In the genomic region with DNA sequence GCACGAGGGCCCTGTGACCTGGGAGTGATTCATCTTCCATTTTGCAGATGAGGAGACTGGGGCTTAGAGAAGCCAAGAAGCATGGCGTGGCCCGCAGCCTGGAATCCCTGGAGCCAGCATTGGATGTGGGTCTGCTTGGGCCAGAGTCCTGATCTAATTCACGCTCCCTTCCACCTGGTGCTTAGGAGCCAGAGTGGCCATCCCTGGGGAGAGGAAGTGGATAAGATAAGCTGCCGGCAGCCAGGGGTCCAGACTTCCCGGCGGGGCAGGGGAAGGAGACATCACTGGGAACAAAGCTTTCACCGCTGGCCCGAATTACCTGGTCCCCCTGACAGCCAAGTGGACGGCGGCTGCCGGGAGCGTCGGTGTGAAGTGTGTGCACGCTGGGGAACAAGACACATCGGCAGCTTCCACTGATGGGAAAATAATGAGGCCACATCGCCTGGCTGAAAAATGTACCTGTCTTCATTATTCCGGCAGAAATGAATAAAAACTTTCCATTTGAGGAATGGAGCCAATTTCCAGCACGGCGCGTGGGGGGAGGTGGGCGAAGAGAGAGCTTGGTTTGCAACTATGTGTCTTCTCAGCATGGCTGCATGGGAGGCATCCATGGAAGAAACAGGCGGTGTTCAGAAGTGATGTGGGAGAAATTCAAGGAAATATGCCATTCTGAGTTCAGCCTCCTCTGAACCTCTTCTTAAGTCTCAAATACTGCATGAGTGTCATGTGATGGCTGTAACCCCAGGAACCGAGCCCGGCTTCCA, we compare ENCODE assay signal across 19 cellular contexts.
"Had no signal": no experiment of that assay in that cellular context is flagged by ENCODE, and none has a peak within 500 bp of the region (broad histone marks: within the 10 kb centered on the region; RNA-seq: fewer than 3 reads in every experiment).

No MANE protein-coding gene starts in this region.

- H3K9ac ChIP-seq: parathyroid adenoma had no signal

- H3K27ac ChIP-seq: breast epithelium, hepatocyte, left ventricle myocardium inferior, parathyroid adenoma, right lobe of liver, skin epidermis, suprapubic skin, uterus had no signal

- H3K36me3 ChIP-seq: breast epithelium, left ventricle myocardium inferior, right lobe of liver, suprapubic skin, uterus had no signal

- ATAC-seq: natural killer cell treated with Interleukin-12 subunit alpha and Interleukin-12 subunit beta and Interleukin-15 and Interleukin-18, amount 100 ng/mL, for 72 hours; right lobe of liver; stimulated activated naive CD8-positive, alpha-beta T cell treated with anti-CD3 and anti-CD28 coated beads, Interleukin-15, amount 100 ng/mL, for 72 hours had no signal

- H2AFZ ChIP-seq: hepatocyte, parathyroid adenoma had no signal

- DNase-seq: activated CD4-positive, alpha-beta memory T cell treated with anti-CD3 and anti-CD28 coated beads for 36 hours; activated CD4-positive, alpha-beta T cell treated with anti-CD3 and anti-CD28 coated beads for 48 hours; activated naive CD4-positive, alpha-beta T cell treated with Interleukin-2 at 50 U/mL for 16 hours; activated naive CD8-positive, alpha-beta T cell treated with anti-CD3 and anti-CD28 coated beads for 36 hours; activated T-cell treated with anti-CD3 and anti-CD28 coated beads, Interleukin-2, amount 50 U/mL, for 48 hours; cortex of kidney; immature natural killer cell; left ventricle myocardium inferior; right lobe of liver; stimulated activated CD4-positive, alpha-beta T cell treated with anti-CD3 and anti-CD28 coated beads, Interleukin-1b, Interleukin-23, amount 100 ng/mL, for 48 hours; stimulated activated naive CD8-positive, alpha-beta T cell treated with anti-CD3 and anti-CD28 coated beads, Interleukin-15, amount 100 ng/mL, for 72 hours; trophoblast cell; uterus had no signal

- H3K9me3 ChIP-seq: breast epithelium, left ventricle myocardium inferior, right lobe of liver, suprapubic skin, uterus had no signal

- H3K4me2 ChIP-seq: hepatocyte had no signal

- H3K4me3 ChIP-seq: breast epithelium, hepatocyte, left ventricle myocardium inferior, right lobe of liver, skin epidermis, suprapubic skin, uterus had no signal

- H3K27me3 ChIP-seq: right lobe of liver, uterus had no signal

- H3K4me1 ChIP-seq: breast epithelium, left ventricle myocardium inferior, parathyroid adenoma, right lobe of liver, suprapubic skin, uterus had no signal
